In the genomic region with DNA sequence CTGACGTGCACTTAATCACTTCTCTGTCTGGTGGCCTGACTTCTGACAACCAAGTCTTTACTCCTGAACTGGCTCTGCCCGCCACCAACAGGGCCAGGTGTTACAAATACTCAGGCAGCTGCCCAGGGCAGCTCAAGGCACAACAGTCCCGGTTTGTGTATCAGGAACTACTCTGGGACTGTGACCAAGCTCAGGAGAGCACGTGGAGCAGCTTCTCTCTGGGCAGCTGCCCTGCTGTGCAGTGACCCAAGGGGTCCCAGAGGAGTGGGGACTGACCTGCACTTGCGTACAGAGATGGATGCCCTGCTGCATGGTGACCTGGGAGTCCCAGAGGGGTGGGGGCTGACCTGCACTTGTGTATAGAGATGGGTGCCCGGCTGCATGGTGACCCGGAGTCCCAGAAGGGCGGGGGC, we compare ENCODE assay signal across 1 cellular context.
TF ChIP-seq lines count a peak whose summit lies in the region.

No MANE protein-coding gene starts in this region.

TF ChIP-seq in GM23338, 12 proteins besides CTCF, POLR2A, EP300 and RAD21 (continued from another document):
- TF ChIP-seq POLR2AphosphoS5 (IDR thresholded peaks at IDR 0.05; ENCODE audit: low read depth) (no peak), EZH2phosphoT487 (IDR thresholded peaks at IDR 0.05; ENCODE audit: unreplicated experiment) (no peak)
TF ChIP-seq in GM23338: peak in this region for 0.
